ENCODE assay signal across 13 cellular contexts in genomic region chr11:110526323-110526722, GRCh38.
A peak's percentile ranks its signal among the peaks of the same experiment; 100 is the strongest.
DNase-seq lines count a peak whose midpoint lies in the region; ATAC-seq and TF ChIP-seq lines count a peak whose summit lies in the region.
"Had no signal": no experiment of that assay in that cellular context is flagged by ENCODE, and none has a peak within 500 bp of the region (broad histone marks: within the 10 kb centered on the region; RNA-seq: fewer than 3 reads in every experiment).

No MANE protein-coding gene starts in this region.

- peaks cover 19% of the 10 kb centered on the region for H3K4me1 ChIP-seq in CD8-positive, alpha-beta T cell (ENCODE audit: insufficient read depth, low read length)
- H3K4me1 ChIP-seq: psoas muscle had no signal

- in situ Hi-C loops in GM13976 (cut with MboI; ENCODE audit: low sequenced_read_pairs, unreplicated experiment), result no loop called here

- H3K36me3 Mint-ChIP-seq in CD8-positive, alpha-beta T cell, result no peaks in the 10 kb centered on the region
- H3K36me3 Mint-ChIP-seq in T-helper 2 cell treated with Interferon-gamma antibody and Interleukin-4, amounts not matched to agents 5 μg/mL and 100 μg/mL, for 36 hours (ENCODE audit: low read depth), result peaks cover 4% of the 10 kb centered on the region
- H3K36me3 Mint-ChIP-seq in mesothelial cell of epicardium, result peaks cover 9% of the 10 kb centered on the region

- ATAC-seq in CD8-positive, alpha-beta T cell, result peak; percentile 43
- peak; percentile 49 for ATAC-seq in GM19397 (IDR thresholded peaks at IDR 0.05; ENCODE audit: unreplicated experiment)
- ATAC-seq in HG02970 (IDR thresholded peaks at IDR 0.05; ENCODE audit: low FRiP score, unreplicated experiment), result peak; percentile 32
- ATAC-seq: GM23338 had no signal

- no peak overlapping the region for H3K4me3 ChIP-seq in CD8-positive, alpha-beta T cell (ENCODE audit: low read depth, low read length)
- H3K4me3 ChIP-seq: GM23338, psoas muscle, upper lobe of left lung had no signal

- H3K27ac Mint-ChIP-seq in CD8-positive, alpha-beta T cell, result peak overlapping the region; percentile 64
- H3K27ac Mint-ChIP-seq in T-helper 2 cell treated with Interferon-gamma antibody and Interleukin-4, amounts not matched to agents 5 μg/mL and 100 μg/mL, for 36 hours, result no peak overlapping the region
- no peak overlapping the region for H3K27ac Mint-ChIP-seq in mesothelial cell of epicardium
- H3K27ac Mint-ChIP-seq: GM23338 had no signal

- no peak for DNase-seq in CD8-positive, alpha-beta T cell
- peak; percentile 6 for DNase-seq in T-helper 2 cell treated with Interferon-gamma antibody and Interleukin-4, amounts not matched to agents 5 μg/mL and 100 μg/mL, for 36 hours (ENCODE audit: low spot score)
- DNase-seq in mesothelial cell of epicardium (ENCODE audit: low spot score in 2 of 2, unreplicated experiment in 2 of 2), result no peak
- DNase-seq in stimulated activated CD8-positive, alpha-beta memory T cell treated with anti-CD3 and anti-CD28 coated beads, Interleukin-4, amount 100 ng/mL, for 48 hours, result no peak
- no peak for DNase-seq in GM13976 (ENCODE audit: low spot score)
- DNase-seq in HuH-7.5 (ENCODE audit: low spot score), result no peak
- DNase-seq: activated T-cell treated with anti-CD3 and anti-CD28 coated beads, Interleukin-2, amount 50 U/mL, for 48 hours; mesendoderm had no signal

- no peak overlapping the region for H3K27ac ChIP-seq in CD8-positive, alpha-beta T cell (ENCODE audit: low read depth, low read length)
- H3K27ac ChIP-seq: psoas muscle had no signal

- intact Hi-C loops in CD8-positive, alpha-beta T cell (cut with DNase I, micrococcal nuclease), result loop anchor here in 1 of 2 experiments (10.0 kb wide), 1 partner anchor 188 kb away; the partner anchor contains the start of gene ARHGAP20

- CTCF ChIA-PET in CD8-positive, alpha-beta T cell (lab: Charles Lee), result no interaction called here

- POLR2A ChIA-PET in CD8-positive, alpha-beta T cell (lab: Charles Lee), result no interaction called here

- H3K27me3 ChIP-seq in CD8-positive, alpha-beta T cell (ENCODE audit: insufficient read depth, low read length), result no peaks in the 10 kb centered on the region
- H3K27me3 ChIP-seq: upper lobe of left lung had no signal

- H3K4me3 Mint-ChIP-seq in CD8-positive, alpha-beta T cell, result no peak overlapping the region
- no peak overlapping the region for H3K4me3 Mint-ChIP-seq in T-helper 2 cell treated with Interferon-gamma antibody and Interleukin-4, amounts not matched to agents 5 μg/mL and 100 μg/mL, for 36 hours
- no peak overlapping the region for H3K4me3 Mint-ChIP-seq in mesothelial cell of epicardium
- H3K4me3 Mint-ChIP-seq: GM23338 had no signal

- no peaks in the 10 kb centered on the region for H3K27me3 Mint-ChIP-seq in CD8-positive, alpha-beta T cell (ENCODE audit: low read depth)
- no peaks in the 10 kb centered on the region for H3K27me3 Mint-ChIP-seq in T-helper 2 cell treated with Interferon-gamma antibody and Interleukin-4, amounts not matched to agents 5 μg/mL and 100 μg/mL, for 36 hours (ENCODE audit: low read depth)
- no peaks in the 10 kb centered on the region for H3K27me3 Mint-ChIP-seq in mesothelial cell of epicardium (ENCODE audit: low read depth)

- peaks cover 41% of the 10 kb centered on the region for H3K4me1 Mint-ChIP-seq in CD8-positive, alpha-beta T cell (ENCODE audit: low read depth)
- peaks cover 10% of the 10 kb centered on the region for H3K4me1 Mint-ChIP-seq in T-helper 2 cell treated with Interferon-gamma antibody and Interleukin-4, amounts not matched to agents 5 μg/mL and 100 μg/mL, for 36 hours (ENCODE audit: low read depth)
- H3K4me1 Mint-ChIP-seq in mesothelial cell of epicardium, result no peaks in the 10 kb centered on the region
- H3K4me1 Mint-ChIP-seq: GM23338 had no signal

- no peaks in the 10 kb centered on the region for H3K9me3 ChIP-seq in CD8-positive, alpha-beta T cell (ENCODE audit: low read length)
- H3K9me3 ChIP-seq: psoas muscle, upper lobe of left lung had no signal

- H3K36me3 ChIP-seq in CD8-positive, alpha-beta T cell (ENCODE audit: insufficient read depth, low read length), result no peaks in the 10 kb centered on the region
- H3K36me3 ChIP-seq: upper lobe of left lung had no signal

- TF ChIP-seq CTCF in CD8-positive, alpha-beta T cell (IDR thresholded peaks at IDR 0.05), result no peak
- TF ChIP-seq CTCF in mesothelial cell of epicardium (IDR thresholded peaks at IDR 0.05; ENCODE audit: unreplicated experiment) (no peak), GM13976 (IDR thresholded peaks at IDR 0.05; ENCODE audit: borderline replicate concordance, control extremely low read depth, extremely low read depth, insufficient read depth, missing control alignments) (no peak)

- H3K9me3 Mint-ChIP-seq in CD8-positive, alpha-beta T cell, result peaks cover 6% of the 10 kb centered on the region
- H3K9me3 Mint-ChIP-seq in T-helper 2 cell treated with Interferon-gamma antibody and Interleukin-4, amounts not matched to agents 5 μg/mL and 100 μg/mL, for 36 hours, result peaks cover 28% of the 10 kb centered on the region
- peaks cover 21% of the 10 kb centered on the region for H3K9me3 Mint-ChIP-seq in mesothelial cell of epicardium
